ENCODE assay signal across 23 cellular contexts in genomic region chr4:177374966-177375365, GRCh38.
"Had no signal": no experiment of that assay in that cellular context is flagged by ENCODE, and none has a peak within 500 bp of the region (broad histone marks: within the 10 kb centered on the region; RNA-seq: fewer than 3 reads in every experiment).

No MANE protein-coding gene starts in this region.

- H3K27me3 ChIP-seq: body of pancreas, colonic mucosa, esophagus squamous epithelium, right atrium auricular region, spleen, transverse colon had no signal

- H3K36me3 ChIP-seq: colonic mucosa, esophagus squamous epithelium, right atrium auricular region, spleen, transverse colon had no signal

- ATAC-seq: activated CD4-positive, alpha-beta T cell treated with anti-CD3 and anti-CD28 coated beads for 36 hours; activated CD8-positive, alpha-beta memory T cell treated with anti-CD3 and anti-CD28 coated beads, Interleukin-2, amount 10 ng/mL, durations not matched to agents 7 days and 5 days; activated CD8-positive, alpha-beta T cell treated with anti-CD3 and anti-CD28 coated beads, Interleukin-2, amount 10 ng/mL, durations not matched to agents 7 days and 5 days; activated naive CD8-positive, alpha-beta T cell treated with anti-CD3 and anti-CD28 coated beads, Interleukin-2, amount 50 U/mL, for 24 hours; body of pancreas; naive thymus-derived CD4-positive, alpha-beta T cell; psoas muscle had no signal

- H3K4me3 ChIP-seq: body of pancreas, colonic mucosa, esophagus squamous epithelium, psoas muscle, right atrium auricular region, spleen, transverse colon had no signal

- H3K9me3 ChIP-seq: body of pancreas, colonic mucosa, esophagus squamous epithelium, psoas muscle, right atrium auricular region, spleen, transverse colon had no signal

- H3K9ac ChIP-seq: parathyroid adenoma had no signal

- H3K4me1 ChIP-seq: body of pancreas, colonic mucosa, esophagus squamous epithelium, parathyroid adenoma, psoas muscle, right atrium auricular region, spleen, transverse colon had no signal

- H3K27ac ChIP-seq: body of pancreas, colonic mucosa, epithelial cell of prostate, esophagus squamous epithelium, parathyroid adenoma, psoas muscle, right atrium auricular region, spleen, transverse colon had no signal

- H2AFZ ChIP-seq: parathyroid adenoma had no signal

- H3K79me2 ChIP-seq: parathyroid adenoma had no signal

- FAIRE-seq: endometrium, frontal cortex, islet of Langerhans, urothelium cell line had no signal

- DNase-seq: activated CD4-positive, alpha-beta T cell treated with anti-CD3 and anti-CD28 coated beads for 36 hours; activated CD4-positive, CD25-positive, alpha-beta regulatory T cell; activated CD8-positive, alpha-beta memory T cell treated with anti-CD3 and anti-CD28 coated beads, Interleukin-2, amount 10 ng/mL, durations not matched to agents 7 days and 5 days; activated CD8-positive, alpha-beta T cell treated with anti-CD3 and anti-CD28 coated beads, Interleukin-2, amount 10 ng/mL, durations not matched to agents 7 days and 5 days; activated naive CD8-positive, alpha-beta T cell treated with anti-CD3 and anti-CD28 coated beads, Interleukin-2, amount 50 U/mL, for 24 hours; activated T-cell treated with anti-CD3 and anti-CD28 coated beads, Interleukin-2, amount 50 U/mL, for 48 hours; body of pancreas; colonic mucosa; effector CD8-positive, alpha-beta T cell; esophagus squamous epithelium; naive thymus-derived CD4-positive, alpha-beta T cell; occipital lobe; psoas muscle; spleen; stimulated activated naive CD4-positive, alpha-beta T cell treated with Interleukin-2 at 50 U/mL for 16 hours; transverse colon had no signal
